Comparison of ENCODE assay signal across 31 cellular contexts in the genomic region with DNA sequence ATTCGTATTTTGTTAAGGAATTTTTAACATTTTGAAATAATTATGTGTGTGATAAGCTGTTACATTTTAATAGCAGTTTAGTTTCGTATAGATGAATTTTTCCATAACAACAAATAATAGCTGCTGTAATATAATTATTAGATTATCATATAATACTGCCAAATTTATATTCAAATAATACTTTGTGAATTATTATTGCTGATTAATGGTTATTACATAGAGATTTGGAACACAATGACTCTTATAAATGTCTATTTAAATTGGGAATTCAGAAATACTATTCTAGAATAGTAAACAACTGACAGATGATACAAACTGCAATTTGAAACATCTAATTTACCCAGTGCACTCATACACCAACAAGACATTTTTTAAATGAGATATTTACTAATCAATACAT.
"Had no signal": no experiment of that assay in that cellular context is flagged by ENCODE, and none has a peak within 500 bp of the region (broad histone marks: within the 10 kb centered on the region; RNA-seq: fewer than 3 reads in every experiment).

No MANE protein-coding gene starts in this region.

- H3K4me2 ChIP-seq: KMS-11 had no signal

- H3K27me3 ChIP-seq: cardiac muscle cell had no signal

- DNase-seq: activated CD4-positive, alpha-beta T cell treated with anti-CD3 and anti-CD28 coated beads, Interleukin-2, amount 10 ng/mL, durations not matched to agents 24 days and 14 days; activated CD4-positive, alpha-beta T cell treated with anti-CD3 and anti-CD28 coated beads, Interleukin-2, amount 50 U/mL, for 4 hours; activated CD8-positive, alpha-beta T cell treated with anti-CD3 and anti-CD28 coated beads for 36 hours; activated effector memory CD4-positive, alpha-beta T cell treated with anti-CD3 and anti-CD28 coated beads, Interleukin-2, amount 50 U/mL, for 16 hours; activated naive CD4-positive, alpha-beta T cell; activated naive CD4-positive, alpha-beta T cell treated with anti-CD3 and anti-CD28 coated beads, Interleukin-2, amount 50 U/mL, for 16 hours; activated naive CD8-positive, alpha-beta T cell treated with anti-CD3 and anti-CD28 coated beads for 36 hours; activated T-cell treated with anti-CD3 and anti-CD28 coated beads, Interleukin-2, amount 50 U/mL, for 1 hour; activated T-cell treated with anti-CD3 and anti-CD28 coated beads, Interleukin-2, amount 50 U/mL, for 72 hours; amniotic stem cell; aorta; NCI-H1105; NCI-H1417 treated with DMSO at 0.1 percent for 48 hours; NCI-H187 treated with DMSO at 0.1 percent for 48 hours; NCI-H2081; NCI-H2171 treated with DMSO at 0.1 percent for 48 hours; NCI-H2227 treated with DMSO at 0.1 percent for 48 hours; NCI-H446; NCI-H510A treated with DMSO at 0.1 percent for 48 hours; NCI-H69; RPMI8226; SHP77 treated with DMSO at 0.1 percent for 48 hours; SW 1271; T-helper 1 cell; T-helper 2 cell; T-helper 9 cell had no signal

- H3K4me3 ChIP-seq: cardiac muscle cell had no signal

- H3K9ac ChIP-seq: KMS-11 had no signal

- H3K27ac ChIP-seq: cardiac muscle cell, KMS-11 had no signal

- ATAC-seq: activated CD8-positive, alpha-beta T cell treated with anti-CD3 and anti-CD28 coated beads for 36 hours; activated T-cell treated with anti-CD3 and anti-CD28 coated beads, Interleukin-2, amount 50 U/mL, for 72 hours; activated T-helper 17 cell treated with anti-CD3 and anti-CD28 coated beads, Interleukin-2, amount 50 U/mL, for 72 hours; Panc1; SK-N-SH treated with all-trans-retinoic acid at 6 μM for 48 hours had no signal

- H3K36me3 ChIP-seq: cardiac muscle cell had no signal
